In the genomic region with DNA sequence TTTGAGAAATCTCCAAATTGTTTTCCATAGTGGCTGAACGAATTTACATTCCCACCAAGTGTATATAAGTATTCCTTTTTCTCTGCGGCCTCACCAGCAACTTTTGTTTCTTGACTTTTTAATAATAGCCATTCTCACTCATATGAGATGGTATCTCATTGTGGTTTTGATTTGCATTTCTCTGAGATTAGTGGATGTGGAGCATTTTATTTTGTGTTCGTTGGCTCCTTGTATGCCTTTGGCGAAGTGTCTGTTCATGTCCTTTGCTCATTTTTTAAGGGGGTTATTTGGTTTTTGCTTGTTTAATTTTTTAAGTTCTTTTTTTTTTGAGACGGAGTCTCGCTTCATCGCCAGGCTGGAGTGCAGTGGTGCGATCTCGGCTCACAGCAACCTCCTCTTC, we compare ENCODE assay signal across 30 cellular contexts. TPM values are rescaled to one million over a fixed set of nuclear protein-coding genes. Genes with fewer than 3 reads are reported as not detected.
A peak's percentile ranks its signal among the peaks of the same experiment; 100 is the strongest.
DNase-seq lines count a peak whose midpoint lies in the region; ATAC-seq, FAIRE-seq and TF ChIP-seq lines count a peak whose summit lies in the region.
"Had no signal": no experiment of that assay in that cellular context is flagged by ENCODE, and none has a peak within 500 bp of the region (broad histone marks: within the 10 kb centered on the region; RNA-seq: fewer than 3 reads in every experiment).

No MANE protein-coding gene starts in this region.

- H3K4me1 ChIP-seq in mammary epithelial cell (ENCODE audit: insufficient read depth, low read length): peaks cover 14% of the 10 kb centered on the region
- no peaks in the 10 kb centered on the region for H3K4me1 ChIP-seq in breast epithelium
- H3K4me1 ChIP-seq in astrocyte (ENCODE audit: insufficient read depth, low read length): peaks cover under 1% of the 10 kb centered on the region
- no peaks in the 10 kb centered on the region for H3K4me1 ChIP-seq in CD8-positive, alpha-beta T cell (ENCODE audit: insufficient read depth, low read length)
- H3K4me1 ChIP-seq: BE2C, HAP-1, SJCRH30 had no signal

- H3K4me3 ChIP-seq in mammary epithelial cell (replicated peaks in 1 of 3; ENCODE audit: insufficient read depth in 1 of 3, low read depth in 2 of 3, low read length in 3 of 3) (no peak overlapping the region), breast epithelium (no peak overlapping the region), astrocyte (ENCODE audit: insufficient read depth, low read depth, low read length) (no peak overlapping the region), fibroblast of villous mesenchyme (ENCODE audit: low read depth, low read length) (no peak overlapping the region)
- no peak overlapping the region for H3K4me3 ChIP-seq in CD8-positive, alpha-beta T cell (ENCODE audit: low read depth, low read length)
- H3K4me3 ChIP-seq: HAP-1, SJCRH30 had no signal

- H3K36me3 ChIP-seq in mammary epithelial cell (ENCODE audit: insufficient read depth, low read length) (peaks cover 6% of the 10 kb centered on the region), breast epithelium (no peaks in the 10 kb centered on the region), astrocyte (ENCODE audit: insufficient read depth, low read length) (no peaks in the 10 kb centered on the region)
- no peaks in the 10 kb centered on the region for H3K36me3 ChIP-seq in CD8-positive, alpha-beta T cell (ENCODE audit: insufficient read depth, low read length)
- H3K36me3 ChIP-seq: BE2C, HAP-1 had no signal

- H3K9ac ChIP-seq in mammary epithelial cell (ENCODE audit: insufficient read depth, low read length) (no peak overlapping the region), astrocyte (ENCODE audit: low read length) (no peak overlapping the region)
- H3K9ac ChIP-seq: KMS-11 had no signal

- no peaks in the 10 kb centered on the region for H4K20me1 ChIP-seq in mammary epithelial cell (ENCODE audit: insufficient read depth, low read length)
- peaks cover 47% of the 10 kb centered on the region for H4K20me1 ChIP-seq in astrocyte (ENCODE audit: insufficient read depth, low read length)

- CTCF ChIA-PET in mammary epithelial cell (lab: Charles Lee; ENCODE audit: low non-redundant PET): interaction anchor here (0.7 kb wide), 1 partner anchor 100 kb away, joined by 4 read pairs; no protein-coding TSS in a partner anchor
- CTCF ChIA-PET in CD8-positive, alpha-beta T cell (lab: Charles Lee): no interaction called here

- DNase-seq in mammary epithelial cell (peak; percentile 6), breast epithelium (ENCODE audit: low spot score in 2 of 2) (no peak), astrocyte (ENCODE audit: low read depth) (peak; percentile 87), fibroblast of villous mesenchyme (ENCODE audit: low read depth) (peak; percentile 4), DMS114 treated with DMSO at 0.1 percent for 48 hours (lab: John Stamatoyannopoulos, UW; ENCODE audit: unreplicated experiment) (no peak)
- no peak for DNase-seq in CD8-positive, alpha-beta T cell
- DNase-seq: BE2C; Calu3; DMS153; DND-41; GOT3; HFFc6; NCI-H1092; NCI-H1436; NCI-H187; NCI-H2081 treated with DMSO at 0.1 percent for 48 hours; NCI-H2171; NCI-H226; NCI-H510A treated with DMSO at 0.1 percent for 48 hours; NCI-H774; NK-92 treated with Interleukin-12 subunit alpha and Interleukin-12 subunit beta, amount 100 ng/mL, for 24 hours; PC-3; SJCRH30 had no signal

- 79% methylated on average over 3 of the region's 9 CpGs for WGBS in mammary epithelial cell (ENCODE audit: low coverage, missing lambda C conversion rate)

- no peak for FAIRE-seq in astrocyte (lab: Jason Lieb, UNC)
- FAIRE-seq: G401.6 had no signal

- peaks cover 20% of the 10 kb centered on the region for H3K36me3 Mint-ChIP-seq in astrocyte (ENCODE audit: low read depth, unreplicated experiment)
- H3K36me3 Mint-ChIP-seq in CD8-positive, alpha-beta T cell: peaks cover 63% of the 10 kb centered on the region

- ATAC-seq in HG03139 (IDR thresholded peaks at IDR 0.05; ENCODE audit: unreplicated experiment): no peak
- ATAC-seq in CD8-positive, alpha-beta T cell: no peak
- ATAC-seq: PC-3, SK-N-SH treated with all-trans-retinoic acid at 6 μM for 48 hours had no signal

- H3K27ac ChIP-seq in mammary epithelial cell (ENCODE audit: insufficient read depth, low read depth, low read length) (no peak overlapping the region), breast epithelium (no peak overlapping the region), astrocyte (ENCODE audit: low read depth, low read length) (no peak overlapping the region)
- H3K27ac ChIP-seq in CD8-positive, alpha-beta T cell (ENCODE audit: low read depth, low read length): no peak overlapping the region
- H3K27ac ChIP-seq: 22Rv1, KMS-11, SJCRH30 had no signal

- H3K4me2 ChIP-seq in mammary epithelial cell (ENCODE audit: insufficient read depth, low read depth, low read length): no peak overlapping the region
- H3K4me2 ChIP-seq in astrocyte (ENCODE audit: low read length): no peak overlapping the region
- H3K4me2 ChIP-seq: KMS-11 had no signal

- no peak overlapping the region for H3K27ac Mint-ChIP-seq in astrocyte (ENCODE audit: unreplicated experiment)
- H3K27ac Mint-ChIP-seq in CD8-positive, alpha-beta T cell: no peak overlapping the region

- no peak overlapping the region for H3K4me3 Mint-ChIP-seq in astrocyte (ENCODE audit: unreplicated experiment)
- H3K4me3 Mint-ChIP-seq in CD8-positive, alpha-beta T cell: no peak overlapping the region
- H3K4me3 Mint-ChIP-seq: CD14-positive monocyte, HFFc6 had no signal

- no TSS peak for BruUV-seq in mammary epithelial cell (replicated peaks; lab: Mats Ljungman, UMichigan)

- TF ChIP-seq POLR2A in breast epithelium (IDR thresholded peaks at IDR 0.05): no peak

- H3K9me3 Mint-ChIP-seq in astrocyte (ENCODE audit: unreplicated experiment): no peaks in the 10 kb centered on the region
- no peaks in the 10 kb centered on the region for H3K9me3 Mint-ChIP-seq in CD8-positive, alpha-beta T cell

- peaks cover 9% of the 10 kb centered on the region for H3K4me1 Mint-ChIP-seq in astrocyte (ENCODE audit: low read depth, unreplicated experiment)
- H3K4me1 Mint-ChIP-seq in CD8-positive, alpha-beta T cell (ENCODE audit: low read depth): peaks cover 27% of the 10 kb centered on the region
- H3K4me1 Mint-ChIP-seq: CD14-positive monocyte had no signal

- TF ChIP-seq CTCF in mammary epithelial cell (conservative IDR thresholded peaks at IDR 0.05 in 1 of 2, IDR thresholded peaks at IDR 0.05 in 1 of 2; ENCODE audit: extremely low read depth in 1 of 2, insufficient read depth in 1 of 2, low read depth in 1 of 2, low read length in 2 of 2): no peak
- TF ChIP-seq CTCF in breast epithelium (IDR thresholded peaks at IDR 0.05): no peak
- TF ChIP-seq CTCF in astrocyte (IDR thresholded peaks at IDR 0.05; ENCODE audit: insufficient read depth, low read depth, low read length): no peak
- no peak for TF ChIP-seq CTCF in fibroblast of villous mesenchyme (IDR thresholded peaks at IDR 0.05; ENCODE audit: insufficient read depth, low read depth, low read length)
- TF ChIP-seq CTCF in CD8-positive, alpha-beta T cell (IDR thresholded peaks at IDR 0.05): no peak

- dilution Hi-C loops in mammary epithelial cell (cut with HindIII; ENCODE audit: low sequenced_read_pairs): no loop called here

- H3K79me2 ChIP-seq in mammary epithelial cell (ENCODE audit: insufficient read depth, low read length): peaks cover 56% of the 10 kb centered on the region
- H3K79me2 ChIP-seq in astrocyte (ENCODE audit: insufficient read depth, low read length): peaks cover 37% of the 10 kb centered on the region

- H3K9me3 ChIP-seq in mammary epithelial cell (replicated peaks; ENCODE audit: insufficient read depth, low read length): no peaks in the 10 kb centered on the region
- H3K9me3 ChIP-seq in breast epithelium: no peaks in the 10 kb centered on the region
- no peaks in the 10 kb centered on the region for H3K9me3 ChIP-seq in astrocyte (ENCODE audit: insufficient read depth, low read depth, low read length)
- H3K9me3 ChIP-seq in CD8-positive, alpha-beta T cell (ENCODE audit: low read length): no peaks in the 10 kb centered on the region
- H3K9me3 ChIP-seq: BE2C, HAP-1 had no signal

- no peak overlapping the region for H2AFZ ChIP-seq in mammary epithelial cell (ENCODE audit: low read depth, low read length)
- no peak overlapping the region for H2AFZ ChIP-seq in astrocyte (ENCODE audit: low read depth, low read length)

- intact Hi-C loops in mammary epithelial cell (cut with micrococcal nuclease): no loop called here
- intact Hi-C loops in breast epithelium (cut with DNase I; ENCODE audit: low total_unique reads): no loop called here
- intact Hi-C loops in CD8-positive, alpha-beta T cell (cut with DNase I, micrococcal nuclease): no loop called here

- POLR2A ChIA-PET in CD8-positive, alpha-beta T cell (lab: Charles Lee): interaction anchor here (0.6 kb wide), 1 partner anchor 80 kb away, joined by 4 read pairs; no protein-coding TSS in a partner anchor

- in situ Hi-C loops in mammary epithelial cell (cut with MboI; ENCODE audit: low sequenced_read_pairs in 2 of 2): no loop called here

- H3K27me3 Mint-ChIP-seq in astrocyte (ENCODE audit: low read depth, unreplicated experiment): no peaks in the 10 kb centered on the region
- H3K27me3 Mint-ChIP-seq in CD8-positive, alpha-beta T cell (ENCODE audit: low read depth): no peaks in the 10 kb centered on the region

- H3K27me3 ChIP-seq in mammary epithelial cell (ENCODE audit: insufficient read depth, low read length): no peaks in the 10 kb centered on the region
- no peaks in the 10 kb centered on the region for H3K27me3 ChIP-seq in breast epithelium
- no peaks in the 10 kb centered on the region for H3K27me3 ChIP-seq in astrocyte (ENCODE audit: insufficient read depth, low read length)
- no peaks in the 10 kb centered on the region for H3K27me3 ChIP-seq in CD8-positive, alpha-beta T cell (ENCODE audit: insufficient read depth, low read length)
- H3K27me3 ChIP-seq: BE2C, SJCRH30 had no signal

RNA-seq across cellular contexts. Expression of a gene that starts 45.1 kb away (rescaled TPM):
- 10 to 100 TPM; 35.2 to 54.9 TPM for total RNA-seq in mammary epithelial cell
- 27.3 TPM for polyA plus RNA-seq in mammary epithelial cell
- polyA minus RNA-seq in mammary epithelial cell: 13.5 TPM
- 10 to 100 TPM; 28.8 to 37.0 (median 29.8) TPM for total RNA-seq in breast epithelium
- total RNA-seq in astrocyte: 53.2 and 62.3 TPM in 2 replicates
- total RNA-seq in fibroblast of villous mesenchyme: 30.3 and 33.7 TPM in 2 replicates
- 10 to 100 TPM; 49.0 to 52.6 TPM for total RNA-seq in CD8-positive, alpha-beta T cell

RNA-seq across cellular contexts. Expression of a gene that starts 45.5 kb away (rescaled TPM):
- total RNA-seq in mammary epithelial cell (10 to 100 TPM; 53.1 to 76.7 TPM), breast epithelium (10 to 100 TPM; 76.7 to 95.7 (median 84.7) TPM), astrocyte (57.1 and 57.4 TPM in 2 replicates), fibroblast of villous mesenchyme (58.0 and 73.4 TPM in 2 replicates)
- polyA plus RNA-seq in mammary epithelial cell: 68.7 TPM
- 97.7 TPM for polyA minus RNA-seq in mammary epithelial cell
- 10 to 100 TPM; 12.4 to 13.0 TPM for total RNA-seq in CD8-positive, alpha-beta T cell

Comparison
In these comparisons a context has a peak if more than half of its experiments do, and no peak if none do; other contexts are left out.
1. DNase-seq: peak in mammary epithelial cell (single experiment), astrocyte (single experiment) and fibroblast of villous mesenchyme (single experiment); none in breast epithelium (0 of 2), CD8-positive, alpha-beta T cell (0 of 7) and DMS114 treated with DMSO at 0.1 percent for 48 hours (single experiment).